In genomic region chrX:132092439-132093065, GRCh38 we compare ENCODE assay signal across 9 cellular contexts. TPM values are rescaled to one million over a fixed set of nuclear protein-coding genes. Genes with fewer than 3 reads are reported as not detected.
DNase-seq lines count a peak whose midpoint lies in the region; ATAC-seq, FAIRE-seq and TF ChIP-seq lines count a peak whose summit lies in the region.
"Had no signal": no experiment of that assay in that cellular context is flagged by ENCODE, and none has a peak within 500 bp of the region (broad histone marks: within the 10 kb centered on the region; RNA-seq: fewer than 3 reads in every experiment).

No MANE protein-coding gene starts in this region.

- TF ChIP-seq CTCF in PC-3 (conservative IDR thresholded peaks at IDR 0.05; ENCODE audit: low read depth, low read length) = peak; percentile 72
- TF ChIP-seq CTCF in prostate gland (IDR thresholded peaks at IDR 0.05) = peak; percentile 41 to 59 (median 54)

- no peak for FAIRE-seq in HTR-8/SVneo (lab: Jason Lieb, UNC)
- no peak for FAIRE-seq in frontal cortex (lab: Jason Lieb, UNC)

- no peaks in the 10 kb centered on the region for H3K79me2 ChIP-seq in PC-3 (ENCODE audit: low read length)

- no TSS peak for BruUV-seq in PC-3 (replicated peaks; lab: Mats Ljungman, UMichigan)

- H3K27me3 ChIP-seq in PC-3 (ENCODE audit: low read length) (no peaks in the 10 kb centered on the region), prostate gland (replicated peaks; ENCODE audit: insufficient read depth) (no peaks in the 10 kb centered on the region)

- ATAC-seq in GM19452 (IDR thresholded peaks at IDR 0.05; ENCODE audit: unreplicated experiment) (peak; percentile 64), PC-3 (peak; percentile 65)

- DNase-seq in COLO829 (ENCODE audit: low spot score) (peak; percentile 59), HTR-8/SVneo (ENCODE audit: insufficient read length, low spot score) (peak; percentile 20), PC-3 (peak; percentile 73), frontal cortex (ENCODE audit: low spot score in 2 of 2) (peak; percentile 4), prostate gland (ENCODE audit: low spot score) (peak; percentile 32), T1000 (lab: John Stamatoyannopoulos, UW) (no peak)
- peak; percentile 4 to 11 for DNase-seq in activated T-helper 1 cell treated with anti-CD3 and anti-CD28 coated beads, Interleukin-2, amount 50 U/mL, for 16 hours (ENCODE audit: low read depth in 1 of 2, low spot score in 1 of 2)

- CTCF ChIA-PET in PC-3 (lab: Charles Lee) = interaction anchor here (0.6 to 1.5 kb wide), 10 partner anchors 21 to 521 kb away, joined by 3 to 44 read pairs (median 4); partner anchors contain the start of gene RAP2C

- H4K20me1 ChIP-seq in PC-3 (ENCODE audit: low read length) = no peaks in the 10 kb centered on the region

- POLR2A ChIA-PET in PC-3 (lab: Charles Lee; ENCODE audit: unreplicated experiment) = no interaction called here

- H3K4me3 ChIP-seq in PC-3 (ENCODE audit: low read length) (no peak overlapping the region), prostate gland (no peak overlapping the region)

- H3F3A ChIP-seq in PC-3 (ENCODE audit: low read length, unreplicated experiment) = no peaks in the 10 kb centered on the region

- H3K27ac ChIP-seq in PC-3 (ENCODE audit: low read length) (no peak overlapping the region), prostate gland (no peak overlapping the region)

- no peaks in the 10 kb centered on the region for H3K9me3 ChIP-seq in PC-3 (ENCODE audit: low read length)
- H3K9me3 ChIP-seq in prostate gland = no peaks in the 10 kb centered on the region

- H3K9me2 ChIP-seq in PC-3 (replicated peaks; ENCODE audit: low read length) = no peaks in the 10 kb centered on the region

- H2AFZ ChIP-seq in PC-3 (ENCODE audit: low read length) = no peak overlapping the region

- no peak overlapping the region for H3K9ac ChIP-seq in PC-3 (ENCODE audit: low read length)

- 55% methylated on average over 7 of the region's 7 CpGs for WGBS in prostate gland

- no peak for TF ChIP-seq POLR2A in prostate gland (IDR thresholded peaks at IDR 0.05)

- H3K36me3 ChIP-seq in PC-3 (ENCODE audit: low read depth, low read length) (no peaks in the 10 kb centered on the region), prostate gland (no peaks in the 10 kb centered on the region)

- H3K4me2 ChIP-seq in PC-3 (ENCODE audit: low read length) = no peak overlapping the region

- H3K4me1 ChIP-seq in PC-3 (ENCODE audit: insufficient read depth, low read length) (peaks cover 2% of the 10 kb centered on the region), prostate gland (replicated peaks) (no peaks in the 10 kb centered on the region)

- intact Hi-C loops in PC-3 (cut with micrococcal nuclease) = loop anchor here (1.0 kb wide), 1 partner anchor 127 kb away; the partner anchor contains the start of gene RAP2C
- intact Hi-C loops in prostate gland (cut with DNase I) = loop anchor here (2.0 kb wide), 1 partner anchor 126 kb away; the partner anchor contains the start of gene RAP2C

RNA-seq across cellular contexts. Expression of gene FRMD7, which starts 35.3 kb away (rescaled TPM):
- total RNA-seq in PC-3 (2014; rRNA removed) (0.04 TPM in 1 of 2 replicates, not detected in the other), frontal cortex (0.41 TPM), prostate gland (not detected)
- total RNA-seq: T-helper 1 cell treated with Interleukin-12 subunit alpha and Interleukin-12 subunit beta and Interleukin-4 antibody, amounts not matched to agents 30 ng/mL and 1 ng/mL, for 36 hours had no signal
